In the genomic region with DNA sequence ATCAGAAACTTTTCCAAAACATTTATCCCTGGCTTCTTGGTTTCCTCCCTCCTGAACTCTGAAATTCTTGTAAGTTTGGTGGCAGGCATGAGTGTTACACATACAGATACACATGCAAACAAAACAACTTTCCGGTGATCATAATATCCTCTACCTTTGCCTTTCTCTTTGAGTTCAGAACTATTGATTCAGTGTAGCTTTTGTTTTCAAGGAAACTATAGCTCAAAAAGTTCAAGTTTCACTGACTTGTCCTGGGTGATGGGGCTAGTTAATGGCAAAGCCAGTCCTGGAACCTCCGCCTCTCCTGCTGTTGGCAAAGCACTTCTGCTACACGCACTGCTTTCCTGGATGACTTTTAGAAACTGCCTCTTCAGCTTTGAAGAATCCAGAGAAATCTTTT, we compare ENCODE assay signal across 1 cellular context.
TF ChIP-seq lines count a peak whose summit lies in the region.

No MANE protein-coding gene starts in this region.

TF ChIP-seq in liver, 16 proteins besides CTCF, POLR2A, EP300 and RAD21 (continued from another document):
- TF ChIP-seq ZBTB33 (IDR thresholded peaks at IDR 0.05), result no peak
- TF ChIP-seq NR2F2 (IDR thresholded peaks at IDR 0.05), result no peak
- TF ChIP-seq SP1 (IDR thresholded peaks at IDR 0.05), result peak; percentile 26
- TF ChIP-seq MAX (IDR thresholded peaks at IDR 0.05), result no peak
- TF ChIP-seq JUND (IDR thresholded peaks at IDR 0.05), result peak in 1 of 2 donors; percentile 60
- TF ChIP-seq YY1 (IDR thresholded peaks at IDR 0.05), result peak; percentile 46
- TF ChIP-seq EGR1 (IDR thresholded peaks at IDR 0.05; ENCODE audit: low read depth in 2 of 2), result no peak
- no peak for TF ChIP-seq FOXA2 (IDR thresholded peaks at IDR 0.05)
- TF ChIP-seq FOXA1 (IDR thresholded peaks at IDR 0.05), result no peak
- TF ChIP-seq, protein P1, sequence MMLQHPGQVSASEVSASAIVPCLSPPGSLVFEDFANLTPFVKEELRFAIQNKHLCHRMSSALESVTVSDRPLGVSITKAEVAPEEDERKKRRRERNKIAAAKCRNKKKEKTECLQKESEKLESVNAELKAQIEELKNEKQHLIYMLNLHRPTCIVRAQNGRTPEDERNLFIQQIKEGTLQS (IDR thresholded peaks at IDR 0.05), result no peak
- TF ChIP-seq RXRA (IDR thresholded peaks at IDR 0.05), result peak; percentile 67 to 70
- TF ChIP-seq GABPA (IDR thresholded peaks at IDR 0.05 in 1 of 2, conservative IDR thresholded peaks at IDR 0.05 in 1 of 2), result no peak
- TF ChIP-seq REST (IDR thresholded peaks at IDR 0.05), result no peak
- TF ChIP-seq HNF4A (conservative IDR thresholded peaks at IDR 0.05), result peak; percentile 41 to 64
- no peak for TF ChIP-seq HNF4G (IDR thresholded peaks at IDR 0.05)
